Comparison of ENCODE assay signal across 28 cellular contexts in the genomic region with DNA sequence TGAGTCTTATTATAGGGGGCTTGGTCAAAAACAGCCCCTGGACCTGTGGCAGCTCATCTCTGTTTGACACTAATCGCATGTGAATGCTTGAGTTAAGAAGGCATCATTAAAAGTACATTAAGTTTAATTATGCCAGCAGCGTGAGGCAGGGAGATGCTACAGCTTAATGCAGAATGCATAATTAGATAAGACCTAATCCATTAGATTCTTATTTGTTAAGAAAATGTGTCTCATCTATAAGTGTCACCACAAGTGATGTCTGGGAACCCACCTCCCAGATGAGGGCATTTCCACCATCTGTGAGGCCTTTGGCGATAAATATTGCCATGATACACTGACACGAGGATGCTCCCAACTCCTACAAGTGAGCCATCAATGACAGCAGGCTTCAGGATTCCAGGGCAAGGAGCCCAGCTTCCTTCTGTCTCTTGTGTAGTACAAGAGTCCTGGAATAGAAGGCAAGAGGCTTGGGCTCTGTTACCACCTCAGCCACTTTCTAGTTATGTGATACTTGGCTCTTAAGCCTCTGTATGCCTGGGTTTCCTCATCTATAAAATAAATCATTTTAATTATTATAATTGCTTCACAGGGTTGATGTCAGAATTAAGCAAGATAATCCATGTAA.
"Had no signal": no experiment of that assay in that cellular context is flagged by ENCODE, and none has a peak within 500 bp of the region (broad histone marks: within the 10 kb centered on the region; RNA-seq: fewer than 3 reads in every experiment).

No MANE protein-coding gene starts in this region.

- ATAC-seq: activated CD8-positive, alpha-beta memory T cell treated with anti-CD3 and anti-CD28 coated beads, Interleukin-2, amount 10 ng/mL, durations not matched to agents 7 days and 5 days; effector memory CD8-positive, alpha-beta T cell; esophagus mucosa; heart left ventricle; left cardiac atrium; stimulated activated naive B cell treated with anti-CD40 and anti-IgM and Interleukin-4, amounts not matched to agents 10 μg/mL and 1 μg/mL and 100 μg/mL, for 72 hours had no signal

- H3K4me1 ChIP-seq: colonic mucosa, heart left ventricle, sigmoid colon, transverse colon had no signal

- H3K36me3 ChIP-seq: colonic mucosa, heart left ventricle, sigmoid colon, transverse colon had no signal

- H3K27ac ChIP-seq: colonic mucosa, dorsolateral prefrontal cortex, heart left ventricle, sigmoid colon, transverse colon had no signal

- FAIRE-seq: endothelial cell of umbilical vein, urothelium cell line had no signal

- H3K9me3 ChIP-seq: colonic mucosa, heart left ventricle, sigmoid colon, transverse colon had no signal

- DNase-seq: activated CD4-positive, alpha-beta memory T cell treated with anti-CD3 and anti-CD28 coated beads, Interleukin-2, amount 10 ng/mL, durations not matched to agents 7 days and 5 days; activated CD4-positive, alpha-beta T cell treated with anti-CD3 and anti-CD28 coated beads for 48 hours; activated CD4-positive, CD25-positive, alpha-beta regulatory T cell; activated CD8-positive, alpha-beta memory T cell treated with anti-CD3 and anti-CD28 coated beads, Interleukin-2, amount 10 ng/mL, durations not matched to agents 7 days and 5 days; activated effector memory CD4-positive, alpha-beta T cell treated with anti-CD3 and anti-CD28 coated beads, Interleukin-2, amount 50 U/mL, for 16 hours; activated naive CD4-positive, alpha-beta T cell treated with anti-CD3 and anti-CD28 coated beads, Interleukin-2, amount 10 ng/mL, durations not matched to agents 7 days and 5 days; activated T-cell treated with anti-CD3 and anti-CD28 coated beads for 4 hours; amygdala; colonic mucosa; dorsolateral prefrontal cortex; effector memory CD8-positive, alpha-beta T cell; heart left ventricle; islet precursor cell; left cardiac atrium; mesendoderm; naive B cell; posterior cingulate gyrus; sigmoid colon; stimulated activated CD4-positive, alpha-beta T cell treated with anti-CD3 and anti-CD28 coated beads, Interleukin-15, amount 100 ng/mL, for 24 hours; stimulated activated CD4-positive, alpha-beta T cell treated with anti-CD3 and anti-CD28 coated beads, Interleukin-2, amount 100 ng/mL, for 48 hours; stimulated activated CD8-positive, alpha-beta memory T cell treated with anti-CD3 and anti-CD28 coated beads, Interleukin-4, amount 100 ng/mL, for 48 hours; stimulated activated naive B cell treated with anti-CD40 and anti-IgM and Interleukin-4, amounts not matched to agents 10 μg/mL and 1 μg/mL and 100 μg/mL, for 72 hours; T-helper 9 cell; transverse colon had no signal

- H3K27me3 ChIP-seq: colonic mucosa, dorsolateral prefrontal cortex, heart left ventricle, sigmoid colon, transverse colon had no signal

- H3K4me3 ChIP-seq: colonic mucosa, dorsolateral prefrontal cortex, heart left ventricle, sigmoid colon, smooth muscle cell, transverse colon had no signal

- H3K4me2 ChIP-seq: smooth muscle cell had no signal
